In genomic region chr5:176203086-176203485, GRCh38 we compare ENCODE assay signal across 7 cellular contexts.
"Had no signal": no experiment of that assay in that cellular context is flagged by ENCODE, and none has a peak within 500 bp of the region (broad histone marks: within the 10 kb centered on the region; RNA-seq: fewer than 3 reads in every experiment).

No MANE protein-coding gene starts in this region.

- H3K9me3 Mint-ChIP-seq: IgD-negative memory B cell had no signal

- H3K27ac ChIP-seq: HL-60 had no signal

- H3K4me1 Mint-ChIP-seq: IgD-negative memory B cell had no signal

- H3K27ac Mint-ChIP-seq: IgD-negative memory B cell had no signal

- H3K4me3 Mint-ChIP-seq: IgD-negative memory B cell had no signal

- DNase-seq: IMR-90, KBM-7, KG1 had no signal

- H3K36me3 Mint-ChIP-seq: IgD-negative memory B cell had no signal

- H3K4me3 ChIP-seq: K562 had no signal

- ATAC-seq: HepG2 had no signal
